17 cellular contexts compared by ENCODE assay signal in the genomic region with DNA sequence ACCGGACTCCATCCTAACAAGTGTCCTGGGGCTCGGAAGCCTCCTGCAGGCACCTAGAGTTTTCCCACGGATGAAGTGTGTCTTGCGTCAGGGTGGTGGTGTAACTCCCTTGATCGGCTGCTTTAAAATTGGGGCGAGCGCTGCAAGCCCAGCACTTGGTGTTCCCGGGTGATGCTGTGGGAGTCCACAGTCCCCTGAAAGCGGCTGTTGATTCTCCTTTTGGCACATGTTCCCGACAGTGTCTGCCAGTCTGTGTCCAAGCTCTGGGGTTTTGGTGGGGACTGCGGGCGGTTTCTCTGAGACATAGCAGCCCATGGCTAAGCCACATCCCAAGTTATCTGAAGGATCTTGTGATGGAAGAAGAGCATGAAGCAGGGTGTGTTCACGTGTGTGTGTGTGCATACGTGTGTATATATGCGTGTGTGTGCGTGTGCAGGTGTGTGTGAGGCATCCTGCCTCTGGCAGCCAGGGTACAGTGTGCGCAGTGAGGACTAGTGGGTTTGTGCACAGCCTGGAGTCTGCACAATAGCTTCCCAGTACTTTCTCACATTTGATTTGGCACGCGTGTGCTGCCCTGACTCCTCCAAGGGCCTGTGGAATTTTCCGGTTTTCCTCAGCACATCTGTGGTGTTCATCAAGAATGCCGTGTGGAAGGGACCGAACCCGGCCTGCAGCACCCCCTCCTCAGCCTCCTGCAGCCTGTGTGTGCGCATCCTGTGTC. TPM values are rescaled to one million over a fixed set of nuclear protein-coding genes. Genes with fewer than 3 reads are reported as not detected.
DNase-seq lines count a peak whose midpoint lies in the region; ATAC-seq and TF ChIP-seq lines count a peak whose summit lies in the region.
"Had no signal": no experiment of that assay in that cellular context is flagged by ENCODE, and none has a peak within 500 bp of the region (broad histone marks: within the 10 kb centered on the region; RNA-seq: fewer than 3 reads in every experiment).

No MANE protein-coding gene starts in this region.

- peaks cover 96% of the 10 kb centered on the region for H3K36me3 Mint-ChIP-seq in dendritic cell treated with granulocyte-macrophage colony-stimulating factor and Interleukin-4, amounts not matched to agents 40 ng/mL and 50 ng/mL, for 4 days (ENCODE audit: low read depth)
- no peaks in the 10 kb centered on the region for H3K36me3 Mint-ChIP-seq in chondrocyte (ENCODE audit: low read depth)

- 0 out of 2 replicates have a peak, but pooled peaks have one; percentile 61 for ATAC-seq in Panc1
- ATAC-seq in left colon = peak; percentile 16
- peak; percentile 58 for ATAC-seq in sciatic nerve
- ATAC-seq: GM23338 had no signal

- H3K79me2 ChIP-seq in GM23248 (ENCODE audit: insufficient read depth) = no peaks in the 10 kb centered on the region

- no peak overlapping the region for H3K4me2 ChIP-seq in GM23248 (ENCODE audit: unreplicated experiment)
- H3K4me2 ChIP-seq: GM23338 had no signal

- TF ChIP-seq CTCF in Panc1 (IDR thresholded peaks at IDR 0.05) (no peak), chondrocyte (IDR thresholded peaks at IDR 0.05) (no peak)

- no peaks in the 10 kb centered on the region for H4K20me1 ChIP-seq in GM23248 (ENCODE audit: insufficient read depth)

- H3K9ac ChIP-seq in GM23248 = no peak overlapping the region

- no peaks in the 10 kb centered on the region for H3F3A ChIP-seq in GM23248 (ENCODE audit: insufficient read depth)

- DNase-seq in Panc1 (ENCODE audit: low read depth, low spot score) (no peak), left colon (no peak), sciatic nerve (ENCODE audit: low spot score) (no peak), KBM-7 (no peak), GM23248 (no peak), EL (no peak), chondrocyte (ENCODE audit: low spot score) (no peak)
- DNase-seq: DND-41, GDM1, Karpas-422, MG63, NCI-H1092, NCI-H146, NCI-H524, SHP77 treated with DMSO at 0.1 percent for 48 hours had no signal

- BruUV-seq in Panc1 (replicated peaks; lab: Mats Ljungman, UMichigan) = no TSS peak

- peaks cover 8% of the 10 kb centered on the region for H3K9me3 Mint-ChIP-seq in dendritic cell treated with granulocyte-macrophage colony-stimulating factor and Interleukin-4, amounts not matched to agents 40 ng/mL and 50 ng/mL, for 4 days
- H3K9me3 Mint-ChIP-seq in chondrocyte (ENCODE audit: low read depth) = peaks cover 19% of the 10 kb centered on the region
- H3K9me3 Mint-ChIP-seq: GM23338 had no signal

- no peak overlapping the region for H3K4me3 ChIP-seq in Panc1 (ENCODE audit: low read depth in 2 of 2, low read length in 2 of 2)
- H3K4me3 ChIP-seq in GM23248 = no peak overlapping the region
- H3K4me3 ChIP-seq: GM23338, MG63 had no signal

- peaks cover 67% of the 10 kb centered on the region for H3K4me1 Mint-ChIP-seq in dendritic cell treated with granulocyte-macrophage colony-stimulating factor and Interleukin-4, amounts not matched to agents 40 ng/mL and 50 ng/mL, for 4 days (ENCODE audit: low read depth)
- no peaks in the 10 kb centered on the region for H3K4me1 Mint-ChIP-seq in chondrocyte (ENCODE audit: low read depth)
- H3K4me1 Mint-ChIP-seq: GM23338 had no signal

- H3K27ac Mint-ChIP-seq in dendritic cell treated with granulocyte-macrophage colony-stimulating factor and Interleukin-4, amounts not matched to agents 40 ng/mL and 50 ng/mL, for 4 days = peak overlapping the region; percentile 34
- H3K27ac Mint-ChIP-seq in chondrocyte (ENCODE audit: unreplicated experiment) = no peak overlapping the region
- H3K27ac Mint-ChIP-seq: GM23338 had no signal

- intact Hi-C loops in Panc1 (cut with micrococcal nuclease; ENCODE audit: unreplicated experiment) = no loop called here
- intact Hi-C loops in dendritic cell treated with granulocyte-macrophage colony-stimulating factor and Interleukin-4, amounts not matched to agents 40 ng/mL and 50 ng/mL, for 4 days (cut with micrococcal nuclease) = no loop called here
- intact Hi-C loops in left colon (cut with DNase I, micrococcal nuclease) = no loop called here
- intact Hi-C loops in sciatic nerve (cut with DNase I) = no loop called here

- no peaks in the 10 kb centered on the region for H3K9me2 ChIP-seq in GM23248 (ENCODE audit: insufficient read depth)

- no peak overlapping the region for H3K27ac ChIP-seq in Panc1 (ENCODE audit: low read length)
- no peak overlapping the region for H3K27ac ChIP-seq in GM23248

- H3K9me3 ChIP-seq in Panc1 (ENCODE audit: control insufficient read depth, insufficient read depth, low read depth, low read length) = no peaks in the 10 kb centered on the region
- H3K9me3 ChIP-seq in GM23248 (ENCODE audit: low read depth) = no peaks in the 10 kb centered on the region

- H3K36me3 ChIP-seq in Panc1 (ENCODE audit: control insufficient read depth, insufficient read depth, low read length) = no peaks in the 10 kb centered on the region
- no peaks in the 10 kb centered on the region for H3K36me3 ChIP-seq in GM23248 (ENCODE audit: low read depth)
- H3K36me3 ChIP-seq: MG63 had no signal

- CTCF ChIA-PET in Panc1 (lab: Charles Lee) = no interaction called here

- in situ Hi-C loops in Panc1 (cut with HindIII; ENCODE audit: low pct_unique_long_range_greater_than_20kb, low sequenced_read_pairs) (no loop called here), KBM-7 (cut with MboI; ENCODE audit: low pct_unique_long_range_greater_than_20kb, low sequenced_read_pairs) (no loop called here), GM23248 (cut with MboI) (no loop called here)

- no peak overlapping the region for H2AFZ ChIP-seq in GM23248
- H2AFZ ChIP-seq: GM23338 had no signal

- H3K4me1 ChIP-seq in Panc1 (ENCODE audit: control insufficient read depth, insufficient read depth, low read length) (no peaks in the 10 kb centered on the region), GM23248 (ENCODE audit: insufficient read depth) (no peaks in the 10 kb centered on the region)

- H3K27me3 Mint-ChIP-seq in dendritic cell treated with granulocyte-macrophage colony-stimulating factor and Interleukin-4, amounts not matched to agents 40 ng/mL and 50 ng/mL, for 4 days = peaks cover 13% of the 10 kb centered on the region
- H3K27me3 Mint-ChIP-seq in chondrocyte (ENCODE audit: low read depth) = peaks cover 30% of the 10 kb centered on the region

- no peak overlapping the region for H3K4me3 Mint-ChIP-seq in dendritic cell treated with granulocyte-macrophage colony-stimulating factor and Interleukin-4, amounts not matched to agents 40 ng/mL and 50 ng/mL, for 4 days
- no peak overlapping the region for H3K4me3 Mint-ChIP-seq in chondrocyte (ENCODE audit: unreplicated experiment)
- H3K4me3 Mint-ChIP-seq: GM23338 had no signal

- 0 out of 2 replicates have a peak, but pooled peaks cover 3% of the 10 kb centered on the region for H3K27me3 ChIP-seq in Panc1 (ENCODE audit: control insufficient read depth, insufficient read depth, low read length)
- peaks cover 8% of the 10 kb centered on the region for H3K27me3 ChIP-seq in GM23248 (replicated peaks; ENCODE audit: insufficient read depth)

- 66 to 69% methylated on average over 24 of the region's 24 CpGs for WGBS in GM23248 (ENCODE audit: low coverage in 1 of 2, low lambda C conversion rate in 2 of 2, missing lambda C conversion rate in 2 of 2), 2 experiments

- POLR2A ChIA-PET in Panc1 (lab: Charles Lee) = no interaction called here

RNA-seq across cellular contexts. Expression of a gene that starts 16.9 kb away (rescaled TPM):
- not detected for total RNA-seq in Panc1 (2021; ENCODE audit: unreplicated experiment)
- polyA plus RNA-seq in Panc1 (2012; ENCODE audit: insufficient read length) = not detected
- total RNA-seq in left colon = 1 to 10 TPM; 2.8 to 3.7 TPM
- total RNA-seq in sciatic nerve = 59.3 TPM
- not detected in 2 replicates for total RNA-seq in GM23248 (2014; rRNA removed; shearing (Covaris generic))
- not detected in 2 replicates for polyA plus RNA-seq in GM23248 (2016; fragmentation: Nextera tagmentation; extraction: Ambion mirVana)
- not detected in 3 replicates for total RNA-seq in chondrocyte

RNA-seq across cellular contexts. Expression of a gene that starts 44.3 kb away (rescaled TPM):
- total RNA-seq in Panc1 (2021; ENCODE audit: unreplicated experiment) (not detected), left colon (not detected), sciatic nerve (not detected), chondrocyte (not detected in 3 replicates)
- not detected for polyA plus RNA-seq in Panc1 (2012; ENCODE audit: insufficient read length)
- total RNA-seq in GM23248 (2014; rRNA removed; shearing (Covaris generic)) = not detected in 2 replicates
- polyA plus RNA-seq in GM23248 (2016; fragmentation: Nextera tagmentation; extraction: Ambion mirVana) = not detected in 2 replicates
- total RNA-seq: GM23338 had no signal
- polyA plus RNA-seq: GM23338 had no signal

Comparison
In these comparisons a context has a peak if more than half of its experiments do, and no peak if none do; other contexts are left out.
1. RNA of a gene that starts 16.9 kb away (total RNA-seq): 59.3 TPM in sciatic nerve (single experiment); 2.8 to 3.7 TPM in left colon, not detected in chondrocyte, not detected in Panc1 (single experiment) and not detected in GM23248; every median in the first group is over 10 times any median in the second.
2. Peak in every context shown above with its lines, with median percentiles within 50 percentile points of each other: ATAC-seq.